8 cellular contexts compared by ENCODE assay signal in genomic region chr1:156752843-156753486, GRCh38. TPM values are rescaled to one million over a fixed set of nuclear protein-coding genes. Genes with fewer than 3 reads are reported as not detected.
A peak's percentile ranks its signal among the peaks of the same experiment; 100 is the strongest.
DNase-seq lines count a peak whose midpoint lies in the region; ATAC-seq, FAIRE-seq and TF ChIP-seq lines count a peak whose summit lies in the region.

No MANE protein-coding gene starts in this region.

- H4K20me1 ChIP-seq in H1 (replicated peaks in 1 of 2; ENCODE audit: control insufficient read depth in 1 of 2, insufficient read depth in 2 of 2, low read length in 2 of 2), result peaks cover 0 to 3% of the 10 kb centered on the region in 2 experiments

- H3K4me3 ChIP-seq in H1 (ENCODE audit: extremely low read depth in 1 of 4, insufficient read depth in 2 of 4, low read depth in 3 of 4, low read length in 4 of 4) (peak overlapping the region; percentile 3 to 100 (median 88); a peak in 7 of 8 replicates), neuron (ENCODE audit: low read length) (peak overlapping the region; percentile 79)

- H3K27me3 ChIP-seq in H1 (replicated peaks in 1 of 4; ENCODE audit: control insufficient read depth in 3 of 4, extremely low read depth in 1 of 4, insufficient read depth in 3 of 4, low read length in 3 of 4) (no peaks in the 10 kb centered on the region), neuron (ENCODE audit: insufficient read depth, low read length) (no peaks in the 10 kb centered on the region)

- H2BK120ac ChIP-seq in H1 (replicated peaks; ENCODE audit: low read depth, low read length), result no peak overlapping the region

- H3K18ac ChIP-seq in H1 (ENCODE audit: extremely low read depth, low read length), result no peak overlapping the region

- H3K4ac ChIP-seq in H1 (replicated peaks; ENCODE audit: insufficient read length, low read depth, low read length), result no peak overlapping the region

- peak overlapping the region; percentile 67 for H3K4me3 Mint-ChIP-seq in Calu3 (ENCODE audit: low read depth, unreplicated experiment)

- intact Hi-C loops in Calu3 (cut with micrococcal nuclease; ENCODE audit: unreplicated experiment), result loop anchor here (2.0 kb wide), 1 partner anchor 14 kb away; the partner anchor contains the start of gene PRCC

- peak overlapping the region; percentile 22 for H3K27ac Mint-ChIP-seq in Calu3 (ENCODE audit: unreplicated experiment)

- peaks cover 4% of the 10 kb centered on the region; the same call in 1 of the 2 replicates for H3K23me2 ChIP-seq in H1 (ENCODE audit: low read depth, low read length)

- H3K27me3 Mint-ChIP-seq in Calu3 (ENCODE audit: unreplicated experiment), result no peaks in the 10 kb centered on the region

- no peak overlapping the region for H3K14ac ChIP-seq in H1 (ENCODE audit: insufficient read length)

- H3K27ac ChIP-seq in H1 (ENCODE audit: low read depth, low read length), result no peak overlapping the region

- H3K79me2 ChIP-seq in H1 (ENCODE audit: control insufficient read depth in 1 of 2, insufficient read depth in 2 of 2, low read length in 2 of 2), result peaks cover 23 to 47% of the 10 kb centered on the region in 2 experiments

- H3K23ac ChIP-seq in H1 (ENCODE audit: insufficient read length), result no peak overlapping the region

- peak overlapping the region; percentile 63 to 73 for H3K4me2 ChIP-seq in H1 (ENCODE audit: insufficient read depth in 1 of 2, low read depth in 2 of 2, low read length in 2 of 2)

- WGBS in H1 (ENCODE audit: extremely low coverage in 1 of 2, insufficient coverage in 1 of 2, insufficient read length in 1 of 2, insufficient replicate concordance in 2 of 2, low coverage in 1 of 2, low lambda C conversion rate in 2 of 2, missing lambda C conversion rate in 1 of 2), 2 experiments, result 46% methylated on average over 1 of the region's 1 CpG; no CpG with 5 or more reads in 1 of the 2 experiments

- no peak overlapping the region for H2BK15ac ChIP-seq in H1 (ENCODE audit: low read length)

- TF ChIP-seq CTCF in Calu3 (IDR thresholded peaks at IDR 0.05; ENCODE audit: unreplicated experiment) (no peak), H1 (IDR thresholded peaks at IDR 0.05; ENCODE audit: control extremely low read depth in 1 of 3, insufficient read depth in 1 of 3, low read depth in 1 of 3, low read length in 3 of 3) (no peak)

- FAIRE-seq in H1 (lab: Jason Lieb, UNC), result no peak

- no TSS peak for BruUV-seq in Calu3 (replicated peaks; lab: Mats Ljungman, UMichigan)

- H3K4me1 ChIP-seq in H1 (replicated peaks in 1 of 4; ENCODE audit: control insufficient read depth in 3 of 4, insufficient read depth in 4 of 4, low read length in 3 of 4) (peaks cover 18 to 32% (median 22%) of the 10 kb centered on the region in 4 experiments), neuron (ENCODE audit: insufficient read depth, low read length) (peaks cover 35% of the 10 kb centered on the region)

- POLR2A ChIA-PET in H1 (lab: Charles Lee; ENCODE audit: partially characterized antibody), result interaction anchor here (0.9 to 8.8 kb wide), 14 partner anchors 8 to 111 kb away, joined by 3 to 121 read pairs (median 8); partner anchors contain the start of genes BCAN, ISG20L2, METTL25B and MRPL24

- no peak overlapping the region for H2BK12ac ChIP-seq in H1 (ENCODE audit: low read depth, low read length)

- peaks cover 20% of the 10 kb centered on the region for H3K4me1 Mint-ChIP-seq in Calu3 (ENCODE audit: low read depth, unreplicated experiment)

- TF ChIP-seq RAD21 in H1 (IDR thresholded peaks at IDR 0.05 in 1 of 2, conservative IDR thresholded peaks at IDR 0.05 in 1 of 2; ENCODE audit: low read depth in 2 of 2, low read length in 2 of 2), result no peak

- H4K91ac ChIP-seq in H1 (replicated peaks; ENCODE audit: insufficient read length, low read length), result no peak overlapping the region

- H4K8ac ChIP-seq in H1 (ENCODE audit: extremely low read depth, insufficient read depth, low read length), result no peak overlapping the region

- peaks cover 9% of the 10 kb centered on the region for H3K79me1 ChIP-seq in H1 (ENCODE audit: low read depth, low read length)

- CTCF ChIA-PET in Calu3 (lab: Charles Lee), result interaction anchor here (0.9 to 2.0 kb wide), 2 partner anchors 12 to 25 kb away, joined by 4 to 9 read pairs; partner anchors contain the start of genes METTL25B and MRPL24
- CTCF ChIA-PET in H1 (lab: Charles Lee; ENCODE audit: partially characterized antibody), result interaction anchor here (0.8 to 3.2 kb wide), 14 partner anchors 10 to 125 kb away, joined by 3 to 26 read pairs (median 4); partner anchors contain the start of genes ISG20L2, METTL25B, NTRK1 and PRCC

- no peak overlapping the region for H4K5ac ChIP-seq in H1 (ENCODE audit: insufficient read length, low read depth, low read length)

- no peak overlapping the region for H2AK5ac ChIP-seq in H1 (ENCODE audit: low read depth, low read length)

- TF ChIP-seq POLR2A in H1 (IDR thresholded peaks at IDR 0.05; ENCODE audit: control extremely low read depth in 1 of 2, low read depth in 2 of 2, low read length in 2 of 2), result no peak

- DNase-seq in Calu3 (no peak), NCI-H526 treated with DMSO at 0.1 percent for 48 hours (lab: John Stamatoyannopoulos, UW) (peak; percentile 57), H1 (ENCODE audit: low read depth in 1 of 2, low spot score in 2 of 2) (no peak), NCI-H187 (lab: John Stamatoyannopoulos, UW) (no peak), T1000 (lab: John Stamatoyannopoulos, UW) (no peak), medulla oblongata (ENCODE audit: extremely low spot score) (no peak)

- no peak for ATAC-seq in GM19035 (IDR thresholded peaks at IDR 0.05; ENCODE audit: unreplicated experiment)

- H2BK5ac ChIP-seq in H1 (ENCODE audit: low read depth, low read length), result no peak overlapping the region

- H2BK20ac ChIP-seq in H1 (ENCODE audit: low read length), result no peak overlapping the region

- H3K9me3 Mint-ChIP-seq in Calu3 (ENCODE audit: low read depth, unreplicated experiment), result no peaks in the 10 kb centered on the region

- H3K9me3 ChIP-seq in H1 (ENCODE audit: insufficient read depth in 2 of 2, low read depth in 1 of 2, low read length in 1 of 2) (no peaks in the 10 kb centered on the region), neuron (ENCODE audit: low read length) (no peaks in the 10 kb centered on the region)

- H3K9ac ChIP-seq in H1 (replicated peaks in 1 of 4; ENCODE audit: extremely low read depth in 1 of 4, low read depth in 3 of 4, low read length in 3 of 4), result no peak overlapping the region; a peak in 1 of 7 replicates

- H3K36me3 Mint-ChIP-seq in Calu3 (ENCODE audit: insufficient read depth, unreplicated experiment), result peaks cover 52% of the 10 kb centered on the region

- no peak for TF ChIP-seq EP300 in H1 (IDR thresholded peaks at IDR 0.05; ENCODE audit: borderline replicate concordance in 1 of 2, low read depth in 2 of 2, low read length in 2 of 2)

- H3K56ac ChIP-seq in H1 (replicated peaks; ENCODE audit: insufficient read length, low read depth, low read length), result no peak overlapping the region

- H3K36me3 ChIP-seq in H1 (ENCODE audit: control insufficient read depth in 2 of 4, insufficient read depth in 4 of 4, low read length in 3 of 4) (no peaks in the 10 kb centered on the region), neuron (ENCODE audit: insufficient read depth, low read length) (peaks cover 2% of the 10 kb centered on the region)

- H2AFZ ChIP-seq in H1 (ENCODE audit: low read length) (no peak overlapping the region), neuron (ENCODE audit: low read depth, low read length) (no peak overlapping the region)

RNA-seq across cellular contexts. Expression of gene HDGF, which starts 1.5 kb away (rescaled TPM):
- 437 and 470 TPM in 2 replicates for total RNA-seq in Calu3 (2022)
- total RNA-seq in H1 (2021; fragmentation: NEBNext Ultra II Directional; extraction: Animal tissue kit (Norgen Biotek cat#: 25700)), result 391 and 395 TPM in 2 replicates
- 132 and 145 TPM in 2 replicates for polyA plus RNA-seq in H1 (2011; rRNA removed)
- polyA plus RNA-seq in H1 (2011; cell fraction: cytosol; rRNA removed), result 180 TPM
- 141 TPM for polyA plus RNA-seq in H1 (2011; cell fraction: nucleus; rRNA removed)
- polyA plus RNA-seq in H1 (2012, experiment 1 of 2), result 267 to 330 TPM (median 294 TPM) in 4 replicates
- 483 TPM for polyA plus RNA-seq in H1 (2012, experiment 2 of 2)
- 238 TPM for polyA plus RNA-seq in H1 (2013, experiment 1 of 2)
- 239 TPM for polyA plus RNA-seq in H1 (2013, experiment 2 of 2)
- polyA minus RNA-seq in H1 (2011; rRNA and poly(A)+ RNA removed), result 125 and 126 TPM in 2 replicates
- 107 TPM for polyA minus RNA-seq in H1 (2011; cell fraction: cytosol; rRNA and poly(A)+ RNA removed)
- 57.3 TPM for polyA minus RNA-seq in H1 (2011; cell fraction: nucleus; rRNA and poly(A)+ RNA removed)

RNA-seq across cellular contexts. Expression of gene MRPL24, which starts 12.1 kb away (rescaled TPM):
- total RNA-seq in Calu3 (2022), result 130 and 138 TPM in 2 replicates
- total RNA-seq in H1 (2021; fragmentation: NEBNext Ultra II Directional; extraction: Animal tissue kit (Norgen Biotek cat#: 25700)), result 34.4 and 35.2 TPM in 2 replicates
- 23.4 and 29.7 TPM in 2 replicates for polyA plus RNA-seq in H1 (2011; rRNA removed)
- polyA plus RNA-seq in H1 (2011; cell fraction: cytosol; rRNA removed), result 37.5 TPM
- 38.2 TPM for polyA plus RNA-seq in H1 (2011; cell fraction: nucleus; rRNA removed)
- 35.6 to 51.4 TPM (median 46.6 TPM) in 4 replicates for polyA plus RNA-seq in H1 (2012, experiment 1 of 2)
- polyA plus RNA-seq in H1 (2012, experiment 2 of 2), result 48.1 TPM
- 51.5 TPM for polyA plus RNA-seq in H1 (2013, experiment 1 of 2)
- polyA plus RNA-seq in H1 (2013, experiment 2 of 2), result 51.0 TPM
- 19.8 and 22.1 TPM in 2 replicates for polyA minus RNA-seq in H1 (2011; rRNA and poly(A)+ RNA removed)
- 12.4 TPM for polyA minus RNA-seq in H1 (2011; cell fraction: cytosol; rRNA and poly(A)+ RNA removed)
- 11.6 TPM for polyA minus RNA-seq in H1 (2011; cell fraction: nucleus; rRNA and poly(A)+ RNA removed)

RNA-seq across cellular contexts. Expression of gene PRCC, which starts 14.4 kb away (rescaled TPM):
- 72.8 and 80.4 TPM in 2 replicates for total RNA-seq in Calu3 (2022)
- 102 and 115 TPM in 2 replicates for total RNA-seq in H1 (2021; fragmentation: NEBNext Ultra II Directional; extraction: Animal tissue kit (Norgen Biotek cat#: 25700))
- 84.1 and 95.2 TPM in 2 replicates for polyA plus RNA-seq in H1 (2011; rRNA removed)
- 79.7 TPM for polyA plus RNA-seq in H1 (2011; cell fraction: cytosol; rRNA removed)
- 89.8 TPM for polyA plus RNA-seq in H1 (2011; cell fraction: nucleus; rRNA removed)
- polyA plus RNA-seq in H1 (2012, experiment 1 of 2), result 83.1 to 103 TPM (median 99.5 TPM) in 4 replicates
- 104 TPM for polyA plus RNA-seq in H1 (2012, experiment 2 of 2)
- polyA plus RNA-seq in H1 (2013, experiment 1 of 2), result 120 TPM
- polyA plus RNA-seq in H1 (2013, experiment 2 of 2), result 116 TPM
- polyA minus RNA-seq in H1 (2011; rRNA and poly(A)+ RNA removed), result 89.1 and 141 TPM in 2 replicates
- polyA minus RNA-seq in H1 (2011; cell fraction: cytosol; rRNA and poly(A)+ RNA removed), result 71.3 TPM
- polyA minus RNA-seq in H1 (2011; cell fraction: nucleus; rRNA and poly(A)+ RNA removed), result 54.9 TPM

RNA-seq across cellular contexts. Expression of gene ISG20L2, which starts 24.4 kb away (rescaled TPM):
- 60.9 and 61.6 TPM in 2 replicates for total RNA-seq in Calu3 (2022)
- 47.5 and 53.1 TPM in 2 replicates for total RNA-seq in H1 (2021; fragmentation: NEBNext Ultra II Directional; extraction: Animal tissue kit (Norgen Biotek cat#: 25700))
- polyA plus RNA-seq in H1 (2011; rRNA removed), result 46.9 and 53.0 TPM in 2 replicates
- polyA plus RNA-seq in H1 (2011; cell fraction: cytosol; rRNA removed), result 41.8 TPM
- polyA plus RNA-seq in H1 (2011; cell fraction: nucleus; rRNA removed), result 29.0 TPM
- polyA plus RNA-seq in H1 (2012, experiment 1 of 2), result 35.0 to 48.9 TPM (median 43.5 TPM) in 4 replicates
- polyA plus RNA-seq in H1 (2012, experiment 2 of 2), result 48.4 TPM
- polyA plus RNA-seq in H1 (2013, experiment 1 of 2), result 50.4 TPM
- polyA plus RNA-seq in H1 (2013, experiment 2 of 2), result 50.3 TPM
- polyA minus RNA-seq in H1 (2011; rRNA and poly(A)+ RNA removed), result 69.4 and 87.6 TPM in 2 replicates
- 15.5 TPM for polyA minus RNA-seq in H1 (2011; cell fraction: cytosol; rRNA and poly(A)+ RNA removed)
- 40.7 TPM for polyA minus RNA-seq in H1 (2011; cell fraction: nucleus; rRNA and poly(A)+ RNA removed)

RNA-seq across cellular contexts. Expression of gene METTL25B, which starts 24.7 kb away (rescaled TPM):
- 52.7 and 63.8 TPM in 2 replicates for total RNA-seq in Calu3 (2022)
- 28.4 and 31.8 TPM in 2 replicates for total RNA-seq in H1 (2021; fragmentation: NEBNext Ultra II Directional; extraction: Animal tissue kit (Norgen Biotek cat#: 25700))
- polyA plus RNA-seq in H1 (2011; rRNA removed), result 30.1 and 43.1 TPM in 2 replicates
- 38.2 TPM for polyA plus RNA-seq in H1 (2011; cell fraction: cytosol; rRNA removed)
- polyA plus RNA-seq in H1 (2011; cell fraction: nucleus; rRNA removed), result 75.5 TPM
- 30.1 to 33.3 TPM (median 31.2 TPM) in 4 replicates for polyA plus RNA-seq in H1 (2012, experiment 1 of 2)
- 29.8 TPM for polyA plus RNA-seq in H1 (2012, experiment 2 of 2)
- polyA plus RNA-seq in H1 (2013, experiment 1 of 2), result 39.5 TPM
- polyA plus RNA-seq in H1 (2013, experiment 2 of 2), result 35.7 TPM
- 21.0 and 21.3 TPM in 2 replicates for polyA minus RNA-seq in H1 (2011; rRNA and poly(A)+ RNA removed)
- 21.1 TPM for polyA minus RNA-seq in H1 (2011; cell fraction: cytosol; rRNA and poly(A)+ RNA removed)
- 19.6 TPM for polyA minus RNA-seq in H1 (2011; cell fraction: nucleus; rRNA and poly(A)+ RNA removed)
